16 cellular contexts compared by ENCODE assay signal in genomic region chr2:102591646-102592045, GRCh38. TPM values are rescaled to one million over a fixed set of nuclear protein-coding genes. Genes with fewer than 3 reads are reported as not detected.
A peak's percentile ranks its signal among the peaks of the same experiment; 100 is the strongest.
DNase-seq lines count a peak whose midpoint lies in the region; ATAC-seq and TF ChIP-seq lines count a peak whose summit lies in the region.
"Had no signal": no experiment of that assay in that cellular context is flagged by ENCODE, and none has a peak within 500 bp of the region (broad histone marks: within the 10 kb centered on the region; RNA-seq: fewer than 3 reads in every experiment).

No MANE protein-coding gene starts in this region.

- ATAC-seq in HG02678 (IDR thresholded peaks at IDR 0.05; ENCODE audit: unreplicated experiment): no peak
- ATAC-seq: A549, K562 had no signal

- H3K4me1 ChIP-seq in mucosa of rectum (ENCODE audit: control insufficient read depth in 2 of 2, insufficient read depth in 2 of 2, low read length in 2 of 2) (peaks cover 21 to 23% of the 10 kb centered on the region in 2 donors), adrenal gland (replicated peaks in 1 of 2) (no peaks in the 10 kb centered on the region), ovary (ENCODE audit: insufficient read depth) (no peaks in the 10 kb centered on the region)
- H3K4me1 ChIP-seq: A549 had no signal

- no peak overlapping the region for H3K4me3 ChIP-seq in mucosa of rectum (ENCODE audit: low read length in 2 of 2)
- no peak overlapping the region for H3K4me3 ChIP-seq in adrenal gland
- H3K4me3 ChIP-seq in ovary: no peak overlapping the region
- H3K4me3 ChIP-seq: A549, K562 had no signal

- H3K27me3 ChIP-seq in mucosa of rectum (ENCODE audit: control insufficient read depth in 2 of 2, insufficient read depth in 2 of 2, low read length in 2 of 2) (no peaks in the 10 kb centered on the region), adrenal gland (peaks cover 4% of the 10 kb centered on the region), ovary (no peaks in the 10 kb centered on the region)

- TF ChIP-seq POLR2A in adrenal gland (IDR thresholded peaks at IDR 0.05) (no peak), ovary (IDR thresholded peaks at IDR 0.05) (no peak)

- no peak for TF ChIP-seq EP300 in ovary (IDR thresholded peaks at IDR 0.05)

- H3K9me3 ChIP-seq in mucosa of rectum (ENCODE audit: control insufficient read depth in 2 of 2, low read length in 2 of 2): no peaks in the 10 kb centered on the region
- H3K9me3 ChIP-seq in adrenal gland (replicated peaks in 1 of 3): no peaks in the 10 kb centered on the region
- H3K9me3 ChIP-seq in ovary: no peaks in the 10 kb centered on the region
- H3K9me3 ChIP-seq: A549 had no signal

- TF ChIP-seq CTCF in VCaP (conservative IDR thresholded peaks at IDR 0.05) (no peak), adrenal gland (IDR thresholded peaks at IDR 0.05) (no peak), ovary (IDR thresholded peaks at IDR 0.05) (no peak)

- H3K27ac ChIP-seq in VCaP: peak overlapping the region; percentile 13
- H3K27ac ChIP-seq in mucosa of rectum (ENCODE audit: low read depth in 2 of 2, low read length in 2 of 2): peak overlapping the region; percentile 4 to 40
- H3K27ac ChIP-seq in adrenal gland: no peak overlapping the region
- H3K27ac ChIP-seq in ovary: no peak overlapping the region
- H3K27ac ChIP-seq: A549, HL-60 had no signal

- H3K36me3 ChIP-seq in mucosa of rectum (ENCODE audit: control insufficient read depth in 2 of 2, insufficient read depth in 2 of 2, low read length in 2 of 2) (no peaks in the 10 kb centered on the region), adrenal gland (replicated peaks in 1 of 2) (no peaks in the 10 kb centered on the region), ovary (no peaks in the 10 kb centered on the region)

- H3K9ac ChIP-seq in mucosa of rectum (ENCODE audit: low read depth in 1 of 2, low read length in 2 of 2): no peak overlapping the region

- intact Hi-C loops in adrenal gland (cut with DNase I) (no loop called here), ovary (cut with DNase I) (no loop called here)

- DNase-seq in DMS153 (lab: John Stamatoyannopoulos, UW) (peak; percentile 97), NCI-H1105 treated with DMSO at 0.1 percent for 48 hours (lab: John Stamatoyannopoulos, UW) (peak; percentile 49), NCI-H446 (lab: John Stamatoyannopoulos, UW) (no peak), adrenal gland (no peak), ovary (no peak)
- DNase-seq: Calu3, GF-D8, NCI-H187, RPMI8226 had no signal

- WGBS in adrenal gland, 4 donors: 85 to 93% (median 90%) methylated on average over 2 of the region's 2 CpGs
- WGBS in ovary, 3 donors: 71 to 93% (median 72%) methylated on average over 2 of the region's 2 CpGs

RNA-seq across cellular contexts. Expression of gene SLC9A2, which starts 27.7 kb away (rescaled TPM):
- under 1 TPM in 6 of 8 donors, not detected in 2; 0.13 to 0.57 (median 0.28) TPM for total RNA-seq in adrenal gland
- 1 to 10 TPM in 1 of 3 donors, under 1 TPM in 2; 0.03 to 1.8 (median 0.24) TPM for polyA plus RNA-seq in adrenal gland
- total RNA-seq in ovary: under 1 TPM in 4 of 7 donors, not detected in 3; 0.08 to 0.46 (median 0.15) TPM
- not detected for polyA plus RNA-seq in ovary
- polyA plus RNA-seq: CD14-positive monocyte had no signal

Comparison
In these comparisons a context has a peak if more than half of its experiments do, and no peak if none do; other contexts are left out.
1. DNase-seq: peak in DMS153 (single experiment) and NCI-H1105 treated with DMSO at 0.1 percent for 48 hours (single experiment); none in NCI-H446 (0 of 2), adrenal gland (0 of 7) and ovary (0 of 5).
2. H3K27ac ChIP-seq: peak in VCaP (single experiment) and mucosa of rectum (2 of 2); none in adrenal gland (0 of 5) and ovary (0 of 2).